Comparison of ENCODE assay signal across 38 cellular contexts in the genomic region with DNA sequence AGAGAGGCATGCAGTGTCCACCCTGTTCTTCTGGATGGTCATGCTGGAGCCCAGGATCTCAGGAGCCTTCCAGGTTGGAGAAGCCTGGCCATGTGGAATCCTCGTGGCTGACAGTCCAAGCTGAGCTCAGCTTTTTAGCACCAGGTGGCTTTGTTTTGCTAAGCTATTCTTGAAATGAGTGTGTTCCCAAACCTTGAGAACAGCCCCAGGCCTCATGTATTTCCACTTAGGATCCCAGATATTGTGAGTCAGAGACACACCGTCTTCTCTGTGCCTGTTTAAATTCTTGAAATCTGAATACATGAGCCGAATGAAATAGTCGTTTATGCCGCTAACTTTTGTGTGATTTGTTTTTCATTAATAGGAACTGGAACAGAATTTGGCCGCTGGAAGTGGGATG.
"Had no signal": no experiment of that assay in that cellular context is flagged by ENCODE, and none has a peak within 500 bp of the region (broad histone marks: within the 10 kb centered on the region; RNA-seq: fewer than 3 reads in every experiment).

No MANE protein-coding gene starts in this region.

- H3K9me3 ChIP-seq: ascending aorta had no signal

- H3K27ac ChIP-seq: ascending aorta, cardiac muscle cell, WERI-Rb-1 had no signal

- H3K27me3 ChIP-seq: ascending aorta, cardiac muscle cell had no signal

- DNase-seq: activated CD4-positive, alpha-beta memory T cell treated with anti-CD3 and anti-CD28 coated beads, Interleukin-2, amount 10 ng/mL, durations not matched to agents 7 days and 5 days; activated CD4-positive, alpha-beta T cell treated with anti-CD3 and anti-CD28 coated beads for 1 hour; activated CD4-positive, alpha-beta T cell treated with anti-CD3 and anti-CD28 coated beads for 36 hours; activated CD4-positive, alpha-beta T cell treated with anti-CD3 and anti-CD28 coated beads for 48 hours; activated CD4-positive, alpha-beta T cell treated with anti-CD3 and anti-CD28 coated beads, Interleukin-2, amount 10 ng/mL, durations not matched to agents 7 days and 5 days; activated CD4-positive, alpha-beta T cell treated with anti-CD3 and anti-CD28 coated beads, Interleukin-2, amount 50 U/mL, for 48 hours; activated CD4-positive, CD25-positive, alpha-beta regulatory T cell; activated CD8-positive, alpha-beta memory T cell treated with anti-CD3 and anti-CD28 coated beads for 24 hours; activated CD8-positive, alpha-beta memory T cell treated with anti-CD3 and anti-CD28 coated beads, Interleukin-2, amount 10 ng/mL, durations not matched to agents 7 days and 5 days; activated CD8-positive, alpha-beta memory T cell treated with anti-CD3 and anti-CD28 coated beads, Interleukin-2, amount 50 U/mL, for 48 hours; activated CD8-positive, alpha-beta T cell treated with anti-CD3 and anti-CD28 coated beads, Interleukin-2, amount 10 ng/mL, durations not matched to agents 7 days and 5 days; activated effector memory CD4-positive, alpha-beta T cell treated with Interleukin-2 at 50 U/mL for 16 hours; activated gamma-delta T cell; activated naive CD4-positive, alpha-beta T cell treated with anti-CD3 and anti-CD28 coated beads, Interleukin-2, amount 10 ng/mL, durations not matched to agents 7 days and 5 days; activated naive CD4-positive, alpha-beta T cell treated with Interleukin-2 at 50 U/mL for 16 hours; activated naive CD8-positive, alpha-beta T cell treated with anti-CD3 and anti-CD28 coated beads, Interleukin-2, amount 10 ng/mL, durations not matched to agents 7 days and 5 days; activated naive CD8-positive, alpha-beta T cell treated with anti-CD3 and anti-CD28 coated beads, Interleukin-2, amount 50 U/mL, for 24 hours; activated T-cell treated with anti-CD3 and anti-CD28 coated beads, Interleukin-2, amount 50 U/mL, for 24 hours; activated T-cell treated with anti-CD3 and anti-CD28 coated beads, Interleukin-2, amount 50 U/mL, for 48 hours; amygdala; anterior cingulate cortex; caudate nucleus; cerebellar nuclear complex; T-helper 1 cell; T-helper 2 cell; T-helper 9 cell; WERI-Rb-1 had no signal

- H3K36me3 ChIP-seq: ascending aorta, cardiac muscle cell, WERI-Rb-1 had no signal

- H3K36me3 Mint-ChIP-seq: activated CD8-positive, alpha-beta memory T cell treated with anti-CD3 and anti-CD28 coated beads, Interleukin-2, amount 10 ng/mL, durations not matched to agents 7 days and 5 days; activated naive CD4-positive, alpha-beta T cell treated with anti-CD3 and anti-CD28 coated beads, Interleukin-2, amount 10 ng/mL, durations not matched to agents 7 days and 5 days; activated naive CD4-positive, alpha-beta T cell treated with anti-CD3 and anti-CD28 coated beads, Interleukin-2, amount 50 U/mL, for 24 hours; activated naive CD8-positive, alpha-beta T cell; activated naive CD8-positive, alpha-beta T cell treated with anti-CD3 and anti-CD28 coated beads, Interleukin-2, amount 10 ng/mL, durations not matched to agents 7 days and 5 days; brain had no signal

- H3K4me3 Mint-ChIP-seq: activated CD4-positive, alpha-beta memory T cell treated with anti-CD3 and anti-CD28 coated beads, Interleukin-2, amount 10 ng/mL, durations not matched to agents 7 days and 5 days; activated CD4-positive, alpha-beta T cell treated with anti-CD3 and anti-CD28 coated beads for 36 hours; activated CD4-positive, alpha-beta T cell treated with anti-CD3 and anti-CD28 coated beads, Interleukin-2, amount 10 ng/mL, durations not matched to agents 7 days and 5 days; activated CD8-positive, alpha-beta memory T cell treated with anti-CD3 and anti-CD28 coated beads, Interleukin-2, amount 10 ng/mL, durations not matched to agents 7 days and 5 days; activated CD8-positive, alpha-beta T cell treated with anti-CD3 and anti-CD28 coated beads, Interleukin-2, amount 10 ng/mL, durations not matched to agents 7 days and 5 days; activated naive CD4-positive, alpha-beta T cell treated with anti-CD3 and anti-CD28 coated beads, Interleukin-2, amount 10 ng/mL, durations not matched to agents 7 days and 5 days; activated naive CD4-positive, alpha-beta T cell treated with anti-CD3 and anti-CD28 coated beads, Interleukin-2, amount 50 U/mL, for 24 hours; activated naive CD8-positive, alpha-beta T cell; activated naive CD8-positive, alpha-beta T cell treated with anti-CD3 and anti-CD28 coated beads, Interleukin-2, amount 10 ng/mL, durations not matched to agents 7 days and 5 days; activated naive CD8-positive, alpha-beta T cell treated with anti-CD3 and anti-CD28 coated beads, Interleukin-2, amount 50 U/mL, for 24 hours; activated T-cell treated with anti-CD3 and anti-CD28 coated beads, Interleukin-2, amount 50 U/mL, for 24 hours; brain; central memory CD8-positive, alpha-beta T cell; T-helper 1 cell treated with Interleukin-12 subunit alpha and Interleukin-12 subunit beta and Interleukin-4 antibody, amounts not matched to agents 30 μg/mL and 1 μg/mL, for 36 hours; T-helper 2 cell treated with Interferon-gamma antibody and Interleukin-4, amounts not matched to agents 5 μg/mL and 100 μg/mL, for 36 hours; WTC11 had no signal

- H3K9me3 Mint-ChIP-seq: activated naive CD8-positive, alpha-beta T cell treated with anti-CD3 and anti-CD28 coated beads, Interleukin-2, amount 10 ng/mL, durations not matched to agents 7 days and 5 days; activated T-cell treated with anti-CD3 and anti-CD28 coated beads, Interleukin-2, amount 50 U/mL, for 24 hours; T-helper 1 cell treated with Interleukin-12 subunit alpha and Interleukin-12 subunit beta and Interleukin-4 antibody, amounts not matched to agents 30 μg/mL and 1 μg/mL, for 36 hours; T-helper 2 cell treated with Interferon-gamma antibody and Interleukin-4, amounts not matched to agents 5 μg/mL and 100 μg/mL, for 36 hours had no signal

- FAIRE-seq: TTC549 had no signal

- H3K27me3 Mint-ChIP-seq: activated CD4-positive, alpha-beta memory T cell treated with anti-CD3 and anti-CD28 coated beads, Interleukin-2, amount 10 ng/mL, durations not matched to agents 7 days and 5 days; activated CD4-positive, alpha-beta T cell treated with anti-CD3 and anti-CD28 coated beads for 36 hours; activated CD4-positive, alpha-beta T cell treated with anti-CD3 and anti-CD28 coated beads, Interleukin-2, amount 10 ng/mL, durations not matched to agents 7 days and 5 days; activated CD8-positive, alpha-beta memory T cell treated with anti-CD3 and anti-CD28 coated beads, Interleukin-2, amount 10 ng/mL, durations not matched to agents 7 days and 5 days; activated naive CD4-positive, alpha-beta T cell treated with anti-CD3 and anti-CD28 coated beads, Interleukin-2, amount 10 ng/mL, durations not matched to agents 7 days and 5 days; activated naive CD4-positive, alpha-beta T cell treated with anti-CD3 and anti-CD28 coated beads, Interleukin-2, amount 50 U/mL, for 24 hours; activated naive CD8-positive, alpha-beta T cell treated with anti-CD3 and anti-CD28 coated beads, Interleukin-2, amount 10 ng/mL, durations not matched to agents 7 days and 5 days; activated naive CD8-positive, alpha-beta T cell treated with anti-CD3 and anti-CD28 coated beads, Interleukin-2, amount 50 U/mL, for 24 hours; activated T-cell treated with anti-CD3 and anti-CD28 coated beads, Interleukin-2, amount 50 U/mL, for 24 hours; central memory CD8-positive, alpha-beta T cell had no signal

- H3K4me1 ChIP-seq: ascending aorta had no signal

- H3K27ac Mint-ChIP-seq: activated CD4-positive, alpha-beta memory T cell treated with anti-CD3 and anti-CD28 coated beads, Interleukin-2, amount 10 ng/mL, durations not matched to agents 7 days and 5 days; activated CD4-positive, alpha-beta T cell treated with anti-CD3 and anti-CD28 coated beads for 36 hours; activated CD4-positive, alpha-beta T cell treated with anti-CD3 and anti-CD28 coated beads, Interleukin-2, amount 10 ng/mL, durations not matched to agents 7 days and 5 days; activated CD8-positive, alpha-beta memory T cell treated with anti-CD3 and anti-CD28 coated beads, Interleukin-2, amount 10 ng/mL, durations not matched to agents 7 days and 5 days; activated CD8-positive, alpha-beta T cell treated with anti-CD3 and anti-CD28 coated beads, Interleukin-2, amount 10 ng/mL, durations not matched to agents 7 days and 5 days; activated naive CD4-positive, alpha-beta T cell treated with anti-CD3 and anti-CD28 coated beads, Interleukin-2, amount 10 ng/mL, durations not matched to agents 7 days and 5 days; activated naive CD4-positive, alpha-beta T cell treated with anti-CD3 and anti-CD28 coated beads, Interleukin-2, amount 50 U/mL, for 24 hours; activated naive CD8-positive, alpha-beta T cell; activated naive CD8-positive, alpha-beta T cell treated with anti-CD3 and anti-CD28 coated beads, Interleukin-2, amount 10 ng/mL, durations not matched to agents 7 days and 5 days; activated naive CD8-positive, alpha-beta T cell treated with anti-CD3 and anti-CD28 coated beads, Interleukin-2, amount 50 U/mL, for 24 hours; activated T-cell treated with anti-CD3 and anti-CD28 coated beads, Interleukin-2, amount 50 U/mL, for 24 hours; activated T-helper 2 cell treated with anti-CD3 and anti-CD28 coated beads, Interferon-gamma antibody, Interleukin-2, Interleukin-4, amounts not matched to agents 10 μg/mL and 5 μg/mL and 100 μg/mL, durations not matched to agents 14 hours and 24 hours and 36 hours; brain; T-helper 1 cell treated with Interleukin-12 subunit alpha and Interleukin-12 subunit beta and Interleukin-4 antibody, amounts not matched to agents 30 μg/mL and 1 μg/mL, for 36 hours; T-helper 2 cell treated with Interferon-gamma antibody and Interleukin-4, amounts not matched to agents 5 μg/mL and 100 μg/mL, for 36 hours; WTC11 had no signal

- H3K4me3 ChIP-seq: ascending aorta, cardiac muscle cell had no signal

- H3K4me1 Mint-ChIP-seq: activated CD4-positive, alpha-beta memory T cell treated with anti-CD3 and anti-CD28 coated beads, Interleukin-2, amount 10 ng/mL, durations not matched to agents 7 days and 5 days; activated CD4-positive, alpha-beta T cell treated with anti-CD3 and anti-CD28 coated beads for 36 hours; activated CD4-positive, alpha-beta T cell treated with anti-CD3 and anti-CD28 coated beads, Interleukin-2, amount 10 ng/mL, durations not matched to agents 7 days and 5 days; activated CD8-positive, alpha-beta memory T cell treated with anti-CD3 and anti-CD28 coated beads, Interleukin-2, amount 10 ng/mL, durations not matched to agents 7 days and 5 days; activated naive CD4-positive, alpha-beta T cell treated with anti-CD3 and anti-CD28 coated beads, Interleukin-2, amount 10 ng/mL, durations not matched to agents 7 days and 5 days; activated naive CD4-positive, alpha-beta T cell treated with anti-CD3 and anti-CD28 coated beads, Interleukin-2, amount 50 U/mL, for 24 hours; activated naive CD8-positive, alpha-beta T cell treated with anti-CD3 and anti-CD28 coated beads, Interleukin-2, amount 10 ng/mL, durations not matched to agents 7 days and 5 days; activated naive CD8-positive, alpha-beta T cell treated with anti-CD3 and anti-CD28 coated beads, Interleukin-2, amount 50 U/mL, for 24 hours; central memory CD8-positive, alpha-beta T cell; WTC11 had no signal
